ENCODE assay signal across 15 cellular contexts in genomic region chr14:31437045-31437691, GRCh38. TPM values are rescaled to one million over a fixed set of nuclear protein-coding genes. Genes with fewer than 3 reads are reported as not detected.
"Had no signal": no experiment of that assay in that cellular context is flagged by ENCODE, and none has a peak within 500 bp of the region (broad histone marks: within the 10 kb centered on the region; RNA-seq: fewer than 3 reads in every experiment).

No MANE protein-coding gene starts in this region.

RNA-seq across cellular contexts. Expression of gene GPR33, which starts 50.7 kb away (rescaled TPM):
- total RNA-seq: activated B cell treated with CpG ODN at 0.5 μM for 24 hours; activated CD4-positive, alpha-beta memory T cell treated with anti-CD3 and anti-CD28 coated beads for 36 hours; activated CD4-positive, alpha-beta memory T cell treated with anti-CD3 and anti-CD28 coated beads, Interleukin-2, amount 10 ng/mL, durations not matched to agents 7 days and 5 days; activated CD4-positive, alpha-beta T cell treated with anti-CD3 and anti-CD28 coated beads for 36 hours; activated CD4-positive, alpha-beta T cell treated with anti-CD3 and anti-CD28 coated beads, Interleukin-2, amount 10 ng/mL, durations not matched to agents 24 days and 14 days; activated CD4-positive, alpha-beta T cell treated with anti-CD3 and anti-CD28 coated beads, Interleukin-2, amount 10 ng/mL, durations not matched to agents 7 days and 5 days; activated CD8-positive, alpha-beta memory T cell treated with anti-CD3 and anti-CD28 coated beads for 36 hours; activated CD8-positive, alpha-beta memory T cell treated with anti-CD3 and anti-CD28 coated beads, Interleukin-2, amount 10 ng/mL, durations not matched to agents 7 days and 5 days; activated CD8-positive, alpha-beta T cell treated with anti-CD3 and anti-CD28 coated beads for 36 hours; activated CD8-positive, alpha-beta T cell treated with anti-CD3 and anti-CD28 coated beads, Interleukin-2, amount 10 ng/mL, durations not matched to agents 7 days and 5 days; T-cell; T-helper 1 cell treated with Interleukin-12 subunit alpha and Interleukin-12 subunit beta and Interleukin-4 antibody, amounts not matched to agents 30 ng/mL and 1 ng/mL, for 36 hours; T-helper 17 cell; T-helper 2 cell treated with Interferon-gamma antibody and Interleukin-4, amounts not matched to agents 100 ng/mL and 5 ng/mL, for 36 hours; WTC11 had no signal
